8 cellular contexts compared by ENCODE assay signal in the genomic region with DNA sequence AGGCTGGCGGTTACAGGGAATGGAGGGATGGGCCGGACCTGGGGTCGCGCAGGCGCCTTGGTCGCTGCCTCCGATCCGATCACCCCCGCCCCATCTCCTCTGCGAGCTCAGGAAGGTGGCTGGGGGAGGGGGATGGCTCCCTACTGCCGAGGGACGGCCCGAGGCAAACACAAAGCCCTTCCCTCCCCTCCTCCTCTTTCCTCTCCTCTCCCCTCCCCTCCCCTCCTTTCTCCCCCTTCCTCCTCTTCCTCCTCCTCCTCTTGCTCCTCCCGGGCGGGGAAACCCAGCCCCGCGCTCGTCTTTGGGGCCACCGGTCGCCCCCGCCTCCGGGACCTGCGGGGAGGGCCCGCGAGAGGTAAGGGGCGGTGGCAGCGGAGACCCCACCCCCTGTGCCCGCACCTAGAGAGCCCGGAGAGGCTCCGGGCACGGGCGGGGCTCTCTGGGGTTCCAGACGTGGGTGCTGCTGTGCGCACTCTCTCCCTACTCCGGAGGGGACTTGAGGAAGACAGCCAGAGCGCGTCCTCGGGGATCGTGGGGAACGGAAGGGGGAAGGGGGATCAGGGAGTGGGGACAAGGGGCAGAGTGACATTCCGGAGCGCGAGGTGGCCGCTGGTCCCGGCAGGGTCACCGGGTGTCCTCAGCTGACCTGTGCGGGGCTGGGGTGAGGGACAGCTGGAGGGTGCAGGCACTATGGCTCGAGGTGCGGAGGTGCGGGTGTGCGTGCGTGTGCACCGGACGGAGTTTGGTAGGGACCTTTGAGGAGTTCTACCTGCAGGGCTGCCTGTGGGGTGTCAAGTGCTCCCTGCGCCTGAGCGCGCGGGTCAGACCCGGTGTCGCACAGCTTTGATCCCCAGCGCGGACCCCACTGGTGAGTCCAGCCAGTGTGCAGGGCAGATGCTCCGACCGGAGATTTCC. TPM values are rescaled to one million over a fixed set of nuclear protein-coding genes. Genes with fewer than 3 reads are reported as not detected.
DNase-seq lines count a peak whose midpoint lies in the region; ATAC-seq and TF ChIP-seq lines count a peak whose summit lies in the region.

TSS of gene RIN2 (plus strand) at position 286 of the 915 bp plus-strand sequence. CDS start 131,344 bp downstream, outside the sequence.

- peaks cover 36% of the 10 kb centered on the region for H3K27me3 Mint-ChIP-seq in activated T-helper 17 cell treated with anti-CD3 and anti-CD28 coated beads, Interleukin-2, amount 50 U/mL, for 72 hours
- no peaks in the 10 kb centered on the region for H3K27me3 Mint-ChIP-seq in nephron (ENCODE audit: low read depth)

- intact Hi-C loops in aorta (cut with DNase I), result loop anchor here in 1 of 2 donors (5.0 kb wide), 1 partner anchor 66 kb away; no protein-coding TSS in a partner anchor

- no peaks in the 10 kb centered on the region for H3K4me1 Mint-ChIP-seq in activated T-helper 17 cell treated with anti-CD3 and anti-CD28 coated beads, Interleukin-2, amount 50 U/mL, for 72 hours
- peaks cover 50% of the 10 kb centered on the region for H3K4me1 Mint-ChIP-seq in nephron

- H3K4me3 ChIP-seq in aorta (ENCODE audit: low read length in 2 of 2), result peak within 1 kb of the TSS; percentile 59 to 90

- WGBS in aorta, 2 donors, result 1% methylated on average over 48 to 64 of the region's 64 CpGs

- ATAC-seq in activated T-helper 17 cell treated with anti-CD3 and anti-CD28 coated beads, Interleukin-2, amount 50 U/mL, for 72 hours (replicated peaks), result peak; percentile 21
- ATAC-seq in aorta (ENCODE audit: low FRiP score), result peak; percentile 94
- ATAC-seq in GM21367 (IDR thresholded peaks at IDR 0.05; ENCODE audit: unreplicated experiment), result no peak
- ATAC-seq in HG02759 (IDR thresholded peaks at IDR 0.05; ENCODE audit: unreplicated experiment), result no peak

- H3K27ac ChIP-seq in aorta (ENCODE audit: low read depth in 1 of 2, low read length in 2 of 2), result peak within 1 kb of the TSS; percentile 63 to 88

- no peaks in the 10 kb centered on the region for H3K36me3 Mint-ChIP-seq in activated T-helper 17 cell treated with anti-CD3 and anti-CD28 coated beads, Interleukin-2, amount 50 U/mL, for 72 hours (ENCODE audit: low read depth)
- H3K36me3 Mint-ChIP-seq in nephron (ENCODE audit: low read depth), result peaks cover 9% of the 10 kb centered on the region

- H3K4me3 Mint-ChIP-seq in activated T-helper 17 cell treated with anti-CD3 and anti-CD28 coated beads, Interleukin-2, amount 50 U/mL, for 72 hours, result peak within 1 kb of the TSS; percentile 23
- peak within 1 kb of the TSS; percentile 96 to 98 (median 97) for H3K4me3 Mint-ChIP-seq in nephron

- H3K9me3 Mint-ChIP-seq in activated T-helper 17 cell treated with anti-CD3 and anti-CD28 coated beads, Interleukin-2, amount 50 U/mL, for 72 hours, result no peaks in the 10 kb centered on the region
- no peaks in the 10 kb centered on the region for H3K9me3 Mint-ChIP-seq in nephron

- no peaks in the 10 kb centered on the region for H3K36me3 ChIP-seq in aorta (ENCODE audit: control insufficient read depth in 1 of 2, insufficient read depth in 2 of 2, low read length in 1 of 2)

- CTCF ChIA-PET in GM10248 (lab: Yijun Ruan, JAX), result interaction anchor here (0.9 to 1.7 kb wide), 2 partner anchors 11 to 70 kb away, joined by 3 to 4 read pairs; no protein-coding TSS in a partner anchor

- TF ChIP-seq CTCF in GM10248 (IDR thresholded peaks at IDR 0.05; ENCODE audit: control extremely low read depth, extremely low read depth, low read depth, missing control alignments) (no peak), nephron (IDR thresholded peaks at IDR 0.05; ENCODE audit: unreplicated experiment in 3 of 3) (no peak)

- no peaks in the 10 kb centered on the region for H3K27me3 ChIP-seq in aorta (ENCODE audit: control insufficient read depth in 1 of 2, insufficient read depth in 2 of 2, low read length in 1 of 2)

- H3K27ac Mint-ChIP-seq in activated T-helper 17 cell treated with anti-CD3 and anti-CD28 coated beads, Interleukin-2, amount 50 U/mL, for 72 hours, result no peak within 1 kb of the TSS
- H3K27ac Mint-ChIP-seq in nephron, result peak within 1 kb of the TSS; percentile 93 to 100 (median 100)

- no peaks in the 10 kb centered on the region for H3K9me3 ChIP-seq in aorta (ENCODE audit: control insufficient read depth, low read length)

- POLR2A ChIA-PET in GM10248 (lab: Yijun Ruan, JAX), result no interaction called here

- DNase-seq in GM10248 (ENCODE audit: extremely low spot score), result peak; percentile 31
- peak; percentile 91 for DNase-seq in NCI-H1694 (lab: John Stamatoyannopoulos, UW)
- peak; percentile 84 for DNase-seq in globus pallidus (ENCODE audit: low spot score)
- peak; percentile 93 to 95 for DNase-seq in aorta

- H3K4me1 ChIP-seq in aorta (ENCODE audit: control insufficient read depth in 1 of 2, insufficient read depth in 2 of 2, low read length in 2 of 2), result no peaks in the 10 kb centered on the region

RNA-seq across cellular contexts. Expression of gene RIN2, which starts in this region (rescaled TPM):
- total RNA-seq in activated T-helper 17 cell treated with anti-CD3 and anti-CD28 coated beads, Interleukin-2, amount 50 U/mL, for 72 hours, result not detected
- 100 to 1,000 TPM in 1 of 2 donors, 10 to 100 TPM in 1; 67.0 to 128 TPM for total RNA-seq in aorta
- polyA plus RNA-seq in aorta, result 10 to 100 TPM; 17.0 to 24.7 TPM

Comparison
In these comparisons a context has a peak if more than half of its experiments do, and no peak if none do; other contexts are left out.
1. RNA of gene RIN2 (total RNA-seq): 67.0 to 128 TPM in aorta; not detected in activated T-helper 17 cell treated with anti-CD3 and anti-CD28 coated beads, Interleukin-2, amount 50 U/mL, for 72 hours; every median in the first group is over 10 times any median in the second.
2. Peak in ATAC-seq in activated T-helper 17 cell treated with anti-CD3 and anti-CD28 coated beads, Interleukin-2, amount 50 U/mL, for 72 hours; RNA of the gene not detected or under 1 TPM.
3. DNase-seq: peak in every context shown above with its lines; median percentile 94 in aorta; 91 in NCI-H1694; 84 in globus pallidus; 31 in GM10248.